In the genomic region with DNA sequence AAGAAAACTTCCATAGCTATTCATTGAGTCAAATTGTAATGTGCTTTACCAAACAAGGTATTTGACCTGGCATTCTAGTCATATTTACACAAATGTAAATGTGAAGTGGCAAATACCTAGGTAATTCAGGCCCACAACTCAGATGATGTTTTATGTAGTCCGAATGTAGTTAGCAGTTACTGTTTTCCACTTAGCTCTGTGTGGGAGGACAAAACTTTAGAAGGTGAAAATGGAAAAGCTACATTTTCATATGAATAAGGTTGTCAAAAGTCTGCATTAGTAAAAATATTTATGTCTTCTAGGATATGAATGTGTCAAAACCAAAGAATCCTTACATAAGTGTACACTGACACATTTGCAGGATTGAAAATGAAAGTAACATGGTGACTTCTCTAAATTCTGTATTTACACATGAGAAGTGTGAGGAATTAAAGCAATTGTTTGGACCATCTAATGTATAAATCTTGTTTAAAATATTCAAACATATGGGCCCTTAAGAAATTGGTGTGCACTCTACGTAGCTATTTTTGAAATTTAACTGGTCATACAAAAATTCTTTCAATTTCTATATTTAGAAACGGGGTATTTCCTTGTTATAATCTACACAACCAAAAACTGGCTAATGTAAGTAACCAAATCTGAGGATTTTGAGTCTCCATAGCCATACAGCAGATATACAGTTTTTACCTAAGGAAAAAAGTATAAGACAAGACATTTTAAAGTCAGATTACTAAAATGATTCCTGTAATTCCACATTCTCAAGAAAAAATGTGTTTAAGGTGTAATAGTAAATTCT, we compare ENCODE assay signal across 8 cellular contexts. TPM values are rescaled to one million over a fixed set of nuclear protein-coding genes. Genes with fewer than 3 reads are reported as not detected.
A peak's percentile ranks its signal among the peaks of the same experiment; 100 is the strongest.
DNase-seq lines count a peak whose midpoint lies in the region; ATAC-seq and TF ChIP-seq lines count a peak whose summit lies in the region.

No MANE protein-coding gene starts in this region.

- H3K4me1 Mint-ChIP-seq in CD8-positive, alpha-beta T cell (ENCODE audit: low read depth) = peaks cover 41% of the 10 kb centered on the region
- H3K4me1 Mint-ChIP-seq in T-helper 2 cell treated with Interferon-gamma antibody and Interleukin-4, amounts not matched to agents 5 μg/mL and 100 μg/mL, for 36 hours (ENCODE audit: low read depth) = peaks cover 31% of the 10 kb centered on the region

- peaks cover 37% of the 10 kb centered on the region for H3K4me1 ChIP-seq in CD8-positive, alpha-beta T cell (ENCODE audit: insufficient read depth, low read length)
- peaks cover 33% of the 10 kb centered on the region for H3K4me1 ChIP-seq in HUES48 (ENCODE audit: control insufficient read depth, insufficient read depth, low read length)

- CTCF ChIA-PET in CD8-positive, alpha-beta T cell (lab: Charles Lee) = interaction anchor here (0.7 to 4.1 kb wide), 7 partner anchors 8 to 345 kb away, joined by 3 to 25 read pairs (median 5); no protein-coding TSS in a partner anchor

- no peak for ATAC-seq in CD8-positive, alpha-beta T cell
- no peak for ATAC-seq in HG02610 (IDR thresholded peaks at IDR 0.05; ENCODE audit: unreplicated experiment)

- peak overlapping the region; percentile 97 for H3K27ac ChIP-seq in CD8-positive, alpha-beta T cell (ENCODE audit: low read depth, low read length)
- no peak overlapping the region for H3K27ac ChIP-seq in HUES48 (ENCODE audit: low read depth, low read length)
- peak overlapping the region in 20 of 21 experiments; percentile 3 to 100 (median 99) for H3K27ac ChIP-seq in skin epidermis

- H3K27ac Mint-ChIP-seq in CD8-positive, alpha-beta T cell = peak overlapping the region; percentile 97
- H3K27ac Mint-ChIP-seq in T-helper 2 cell treated with Interferon-gamma antibody and Interleukin-4, amounts not matched to agents 5 μg/mL and 100 μg/mL, for 36 hours = peak overlapping the region; percentile 97

- H3K9me3 Mint-ChIP-seq in CD8-positive, alpha-beta T cell = no peaks in the 10 kb centered on the region
- H3K9me3 Mint-ChIP-seq in T-helper 2 cell treated with Interferon-gamma antibody and Interleukin-4, amounts not matched to agents 5 μg/mL and 100 μg/mL, for 36 hours = no peaks in the 10 kb centered on the region

- POLR2A ChIA-PET in CD8-positive, alpha-beta T cell (lab: Charles Lee) = interaction anchor here (0.6 to 14.5 kb wide), 10 partner anchors 9 to 365 kb away, joined by 3 to 339 read pairs (median 6); a partner anchor contains a TSS

- peaks cover 61% of the 10 kb centered on the region for H3K36me3 Mint-ChIP-seq in CD8-positive, alpha-beta T cell
- H3K36me3 Mint-ChIP-seq in T-helper 2 cell treated with Interferon-gamma antibody and Interleukin-4, amounts not matched to agents 5 μg/mL and 100 μg/mL, for 36 hours (ENCODE audit: low read depth) = peaks cover 78% of the 10 kb centered on the region

- peaks cover 29% of the 10 kb centered on the region for H3K36me3 ChIP-seq in CD8-positive, alpha-beta T cell (ENCODE audit: insufficient read depth, low read length)
- peaks cover 38% of the 10 kb centered on the region for H3K36me3 ChIP-seq in HUES48 (ENCODE audit: control insufficient read depth, insufficient read depth, low read length)

- no peaks in the 10 kb centered on the region for H3K27me3 ChIP-seq in CD8-positive, alpha-beta T cell (ENCODE audit: insufficient read depth, low read length)
- peaks cover 37% of the 10 kb centered on the region for H3K27me3 ChIP-seq in HUES48 (ENCODE audit: control insufficient read depth, insufficient read depth, low read length)

- H3K9ac ChIP-seq in HUES48 (ENCODE audit: low read depth, low read length) = no peak overlapping the region

- peak overlapping the region; percentile 92 for H3K4me3 ChIP-seq in CD8-positive, alpha-beta T cell (ENCODE audit: low read depth, low read length)
- H3K4me3 ChIP-seq in HUES48 (ENCODE audit: low read depth, low read length) (peak overlapping the region; percentile 79), fibroblast of mammary gland (ENCODE audit: control insufficient read depth, low read depth, low read length) (peak overlapping the region; percentile 62), skin epidermis (peak overlapping the region in 6 of 7 experiments; percentile 7 to 82 (median 68))

- intact Hi-C loops in CD8-positive, alpha-beta T cell (cut with DNase I, micrococcal nuclease) = loop anchor here in 1 of 2 experiments (5.0 kb wide), 1 partner anchor 1660 kb away; no protein-coding TSS in a partner anchor

- no peaks in the 10 kb centered on the region for H3K9me3 ChIP-seq in CD8-positive, alpha-beta T cell (ENCODE audit: low read length)
- H3K9me3 ChIP-seq in HUES48 (ENCODE audit: control insufficient read depth, insufficient read depth, low read length) = no peaks in the 10 kb centered on the region

- peak overlapping the region; percentile 94 for H3K4me3 Mint-ChIP-seq in CD8-positive, alpha-beta T cell
- H3K4me3 Mint-ChIP-seq in T-helper 2 cell treated with Interferon-gamma antibody and Interleukin-4, amounts not matched to agents 5 μg/mL and 100 μg/mL, for 36 hours = peak overlapping the region; percentile 99

- DNase-seq in CD8-positive, alpha-beta T cell = no peak
- no peak for DNase-seq in T-helper 2 cell treated with Interferon-gamma antibody and Interleukin-4, amounts not matched to agents 5 μg/mL and 100 μg/mL, for 36 hours (ENCODE audit: low spot score)
- DNase-seq in fibroblast of mammary gland (ENCODE audit: low read depth) (peak; percentile 56), hypothalamus (lab: John Stamatoyannopoulos, UW) (no peak), activated gamma-delta T cell (lab: John Stamatoyannopoulos, UW) (no peak)

- no peaks in the 10 kb centered on the region for H3K27me3 Mint-ChIP-seq in CD8-positive, alpha-beta T cell (ENCODE audit: low read depth)
- peaks cover 4% of the 10 kb centered on the region for H3K27me3 Mint-ChIP-seq in T-helper 2 cell treated with Interferon-gamma antibody and Interleukin-4, amounts not matched to agents 5 μg/mL and 100 μg/mL, for 36 hours (ENCODE audit: low read depth)

- no peak for TF ChIP-seq CTCF in CD8-positive, alpha-beta T cell (IDR thresholded peaks at IDR 0.05)
- no peak for TF ChIP-seq CTCF in fibroblast of mammary gland (conservative IDR thresholded peaks at IDR 0.05; ENCODE audit: control insufficient read depth, insufficient read depth, low read depth, low read length)

RNA-seq across cellular contexts. Expression of a gene that starts 5.4 kb away (rescaled TPM):
- 100 to 1,000 TPM; 240 to 245 TPM for total RNA-seq in CD8-positive, alpha-beta T cell

RNA-seq across cellular contexts. Expression of a gene that starts 26.6 kb away (rescaled TPM):
- 1 to 10 TPM in 1 of 2 experiments, under 1 TPM in 1; 0.68 to 1.7 TPM for total RNA-seq in CD8-positive, alpha-beta T cell
